In the genomic region with DNA sequence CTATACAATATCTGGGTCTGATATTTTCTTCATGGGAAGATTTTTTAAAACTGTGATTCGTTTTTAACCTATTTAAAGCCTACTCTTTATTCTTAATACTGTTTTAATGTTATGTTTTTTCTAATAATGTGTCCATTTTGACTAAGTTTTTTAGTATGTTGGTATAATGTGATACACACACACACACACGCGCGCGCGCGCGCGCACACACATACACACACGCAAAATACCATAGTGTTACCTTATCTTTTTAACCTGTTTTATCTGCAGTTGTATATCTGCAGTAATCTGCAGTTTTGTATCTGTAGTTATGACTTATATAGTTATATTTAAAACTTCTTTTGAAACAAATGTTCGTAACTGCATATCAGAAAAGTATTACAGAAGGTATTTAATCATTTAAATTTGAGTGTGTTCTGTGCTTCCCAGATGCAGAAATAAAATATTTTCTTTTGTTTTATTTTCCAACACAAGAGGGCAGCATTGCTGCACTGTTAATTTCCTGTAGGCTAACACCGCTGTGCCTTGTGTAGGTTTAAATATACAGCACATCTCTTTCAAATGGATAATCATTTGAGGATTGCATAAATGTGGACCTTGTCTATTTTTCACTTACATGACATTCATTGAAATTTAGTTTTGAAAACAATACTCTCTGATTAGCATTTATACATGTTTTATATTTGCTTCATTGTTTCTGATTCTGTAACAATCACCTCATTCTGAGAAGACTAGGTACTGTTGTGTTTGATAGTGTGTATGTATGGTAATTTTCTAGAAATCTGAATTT, we compare ENCODE assay signal across 8 cellular contexts.
A peak's percentile ranks its signal among the peaks of the same experiment; 100 is the strongest.
DNase-seq lines count a peak whose midpoint lies in the region; ATAC-seq lines count a peak whose summit lies in the region.

No MANE protein-coding gene starts in this region.

- H3K4me1 ChIP-seq in mesendoderm (ENCODE audit: control insufficient read depth, low read depth, low read length) = no peaks in the 10 kb centered on the region

- no peaks in the 10 kb centered on the region for H3K79me1 ChIP-seq in mesendoderm (ENCODE audit: low read length)

- no peak overlapping the region for H2BK15ac ChIP-seq in mesendoderm (replicated peaks; ENCODE audit: low read depth)

- H4K8ac ChIP-seq in mesendoderm (ENCODE audit: low read depth, low read length) = no peak overlapping the region

- no peak overlapping the region for H3K18ac ChIP-seq in mesendoderm (ENCODE audit: low read length)

- no peak overlapping the region for H3K4me3 ChIP-seq in mesendoderm (ENCODE audit: low read length)

- H3K4me2 ChIP-seq in mesendoderm (ENCODE audit: low read length) = no peak overlapping the region

- ATAC-seq in GM19395 (IDR thresholded peaks at IDR 0.05; ENCODE audit: unreplicated experiment) (peak; percentile 79), HG03097 (IDR thresholded peaks at IDR 0.05; ENCODE audit: low FRiP score, unreplicated experiment) (no peak)

- no peak overlapping the region for H3K23ac ChIP-seq in mesendoderm (ENCODE audit: low read length)

- DNase-seq in NCI-H510A treated with DMSO at 0.1 percent for 48 hours (lab: John Stamatoyannopoulos, UW) (peak; percentile 86), NCI-H510A (lab: John Stamatoyannopoulos, UW) (no peak), KG1 (lab: John Stamatoyannopoulos, UW) (peak; percentile 67), RPMI8226 (peak; percentile 71), dermis blood vessel endothelial cell (peak; percentile 72), mesendoderm (peak; percentile 38)

- H3K56ac ChIP-seq in mesendoderm (ENCODE audit: low read length) = no peak overlapping the region

- H2AK5ac ChIP-seq in mesendoderm (ENCODE audit: low read length) = no peak overlapping the region

- H3K79me2 ChIP-seq in mesendoderm (ENCODE audit: control insufficient read depth, insufficient read depth, low read length) = no peaks in the 10 kb centered on the region

- no peak overlapping the region for H3K9ac ChIP-seq in mesendoderm (ENCODE audit: low read length)

- H4K5ac ChIP-seq in mesendoderm (ENCODE audit: low read length) = no peak overlapping the region

- H3K27me3 ChIP-seq in mesendoderm (ENCODE audit: insufficient read depth, low read length, poor library complexity) = no peaks in the 10 kb centered on the region

- H2BK120ac ChIP-seq in mesendoderm (ENCODE audit: low read depth, low read length) = no peak overlapping the region

- no CpG with 5 or more reads among the region's 12 CpGs for WGBS in mesendoderm (ENCODE audit: extremely low coverage, insufficient coverage, low lambda C conversion rate)

- no peaks in the 10 kb centered on the region for H3K36me3 ChIP-seq in mesendoderm (ENCODE audit: control insufficient read depth, insufficient read depth, low read length)

- H3K4ac ChIP-seq in mesendoderm (ENCODE audit: low read depth, low read length) = no peak overlapping the region

- no peak overlapping the region for H2BK5ac ChIP-seq in mesendoderm (ENCODE audit: low read length)

- H3K27ac ChIP-seq in mesendoderm (ENCODE audit: low read depth, low read length) = no peak overlapping the region
